In the genomic region with DNA sequence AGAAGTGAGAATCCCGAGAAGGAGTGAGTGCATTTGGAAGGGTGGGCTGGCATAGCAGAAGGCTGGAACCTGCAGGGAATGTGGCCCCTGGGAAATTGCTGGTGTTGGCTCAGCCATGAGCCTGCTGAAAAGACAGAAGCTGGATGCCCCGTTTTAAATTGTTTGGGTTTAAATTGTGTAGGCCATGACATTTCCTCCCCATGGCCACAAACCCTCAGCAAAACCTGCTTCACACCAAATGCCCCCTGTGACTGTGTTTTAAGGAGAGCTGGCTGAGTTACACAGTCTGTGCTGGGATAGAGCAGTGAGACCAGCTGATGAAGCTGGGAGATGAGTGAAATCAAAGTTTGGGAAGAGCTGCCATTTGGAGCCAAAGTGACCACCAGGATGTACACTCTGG, we compare ENCODE assay signal across 37 cellular contexts.
"Had no signal": no experiment of that assay in that cellular context is flagged by ENCODE, and none has a peak within 500 bp of the region (broad histone marks: within the 10 kb centered on the region; RNA-seq: fewer than 3 reads in every experiment).

No MANE protein-coding gene starts in this region.

- H3K36me3 Mint-ChIP-seq: activated naive CD4-positive, alpha-beta T cell treated with anti-CD3 and anti-CD28 coated beads, Interleukin-2, amount 50 U/mL, for 72 hours; activated naive CD8-positive, alpha-beta T cell treated with anti-CD3 and anti-CD28 coated beads for 36 hours; WTC11 had no signal

- H3K27me3 ChIP-seq: adrenal gland, body of pancreas, brain microvascular endothelial cell, breast epithelium had no signal

- H3K4me3 ChIP-seq: adrenal gland, body of pancreas, breast epithelium had no signal

- H3K27me3 Mint-ChIP-seq: activated CD4-positive, alpha-beta T cell treated with anti-CD3 and anti-CD28 coated beads for 36 hours; activated naive CD8-positive, alpha-beta T cell treated with anti-CD3 and anti-CD28 coated beads for 36 hours had no signal

- H3K4me1 ChIP-seq: adrenal gland, breast epithelium had no signal

- H3K4me3 Mint-ChIP-seq: activated CD4-positive, alpha-beta memory T cell treated with anti-CD3 and anti-CD28 coated beads, Interleukin-2, amount 10 ng/mL, durations not matched to agents 7 days and 5 days; activated CD4-positive, alpha-beta T cell treated with anti-CD3 and anti-CD28 coated beads for 36 hours; activated CD4-positive, alpha-beta T cell treated with anti-CD3 and anti-CD28 coated beads, Interleukin-2, amount 10 ng/mL, durations not matched to agents 7 days and 5 days; activated naive CD4-positive, alpha-beta T cell treated with anti-CD3 and anti-CD28 coated beads for 36 hours; activated naive CD8-positive, alpha-beta T cell treated with anti-CD3 and anti-CD28 coated beads for 36 hours; activated T-cell treated with anti-CD3 and anti-CD28 coated beads, Interleukin-2, amount 50 U/mL, for 4 hours; activated T-cell treated with anti-CD3 and anti-CD28 coated beads, Interleukin-2, amount 50 U/mL, for 72 hours; activated T-helper 1 cell treated with anti-CD3 and anti-CD28 coated beads, Interleukin-12 subunit alpha, Interleukin-12 subunit beta, Interleukin-2, Interleukin-4 antibody, amounts not matched to agents 30 ng/mL and 10 ng/mL and 1 ng/mL, durations not matched to agents 14 hours and 24 hours and 36 hours; activated T-helper 17 cell treated with anti-CD3 and anti-CD28 coated beads, Interleukin-2, amount 50 U/mL, for 72 hours; T-helper 1 cell treated with Interleukin-12 subunit alpha and Interleukin-12 subunit beta and Interleukin-4 antibody, amounts not matched to agents 30 μg/mL and 1 μg/mL, for 36 hours; T-helper 2 cell treated with Interferon-gamma antibody and Interleukin-4, amounts not matched to agents 5 μg/mL and 100 μg/mL, for 36 hours; WTC11 had no signal

- H3K27ac Mint-ChIP-seq: activated CD4-positive, alpha-beta memory T cell treated with anti-CD3 and anti-CD28 coated beads, Interleukin-2, amount 10 ng/mL, durations not matched to agents 7 days and 5 days; activated CD4-positive, alpha-beta T cell treated with anti-CD3 and anti-CD28 coated beads for 36 hours; activated CD4-positive, alpha-beta T cell treated with anti-CD3 and anti-CD28 coated beads, Interleukin-2, amount 10 ng/mL, durations not matched to agents 7 days and 5 days; activated naive CD4-positive, alpha-beta T cell treated with anti-CD3 and anti-CD28 coated beads for 36 hours; activated naive CD4-positive, alpha-beta T cell treated with anti-CD3 and anti-CD28 coated beads, Interleukin-2, amount 50 U/mL, for 72 hours; activated naive CD8-positive, alpha-beta T cell treated with anti-CD3 and anti-CD28 coated beads for 36 hours; activated T-cell treated with anti-CD3 and anti-CD28 coated beads, Interleukin-2, amount 50 U/mL, for 72 hours; activated T-helper 1 cell treated with anti-CD3 and anti-CD28 coated beads, Interleukin-12 subunit alpha, Interleukin-12 subunit beta, Interleukin-2, Interleukin-4 antibody, amounts not matched to agents 30 ng/mL and 10 ng/mL and 1 ng/mL, durations not matched to agents 14 hours and 24 hours and 36 hours; activated T-helper 17 cell treated with anti-CD3 and anti-CD28 coated beads, Interleukin-2, amount 50 U/mL, for 72 hours; T-helper 1 cell treated with Interleukin-12 subunit alpha and Interleukin-12 subunit beta and Interleukin-4 antibody, amounts not matched to agents 30 μg/mL and 1 μg/mL, for 36 hours; T-helper 2 cell treated with Interferon-gamma antibody and Interleukin-4, amounts not matched to agents 5 μg/mL and 100 μg/mL, for 36 hours; WTC11 had no signal

- ATAC-seq: activated CD4-positive, alpha-beta T cell treated with anti-CD3 and anti-CD28 coated beads for 36 hours; activated CD4-positive, CD25-positive, alpha-beta regulatory T cell treated with anti-CD3 and anti-CD28 coated beads, Interleukin-2, amount 50 U/mL, for 24 hours; activated naive CD4-positive, alpha-beta T cell treated with anti-CD3 and anti-CD28 coated beads, Interleukin-2, amount 50 U/mL, for 72 hours; activated T-cell treated with anti-CD3 and anti-CD28 coated beads, Interleukin-2, amount 50 U/mL, for 4 hours; activated T-cell treated with anti-CD3 and anti-CD28 coated beads, Interleukin-2, amount 50 U/mL, for 72 hours; activated T-helper 17 cell treated with anti-CD3 and anti-CD28 coated beads, Interleukin-2, amount 50 U/mL, for 72 hours; body of pancreas; WTC11 had no signal

- H3K36me3 ChIP-seq: adrenal gland, brain microvascular endothelial cell, breast epithelium, WERI-Rb-1 had no signal

- H3K4me1 Mint-ChIP-seq: activated CD4-positive, alpha-beta memory T cell treated with anti-CD3 and anti-CD28 coated beads, Interleukin-2, amount 10 ng/mL, durations not matched to agents 7 days and 5 days; activated CD4-positive, alpha-beta T cell treated with anti-CD3 and anti-CD28 coated beads for 36 hours; activated CD4-positive, alpha-beta T cell treated with anti-CD3 and anti-CD28 coated beads, Interleukin-2, amount 10 ng/mL, durations not matched to agents 7 days and 5 days; activated naive CD8-positive, alpha-beta T cell treated with anti-CD3 and anti-CD28 coated beads for 36 hours; activated T-helper 17 cell treated with anti-CD3 and anti-CD28 coated beads, Interleukin-2, amount 50 U/mL, for 72 hours had no signal

- H3K9me3 Mint-ChIP-seq: activated CD4-positive, alpha-beta memory T cell treated with anti-CD3 and anti-CD28 coated beads, Interleukin-2, amount 10 ng/mL, durations not matched to agents 7 days and 5 days; activated CD4-positive, alpha-beta T cell treated with anti-CD3 and anti-CD28 coated beads, Interleukin-2, amount 10 ng/mL, durations not matched to agents 7 days and 5 days; activated naive CD4-positive, alpha-beta T cell treated with anti-CD3 and anti-CD28 coated beads for 36 hours; activated naive CD4-positive, alpha-beta T cell treated with anti-CD3 and anti-CD28 coated beads, Interleukin-2, amount 50 U/mL, for 72 hours; activated naive CD8-positive, alpha-beta T cell treated with anti-CD3 and anti-CD28 coated beads for 36 hours; activated T-cell treated with anti-CD3 and anti-CD28 coated beads, Interleukin-2, amount 50 U/mL, for 4 hours; activated T-cell treated with anti-CD3 and anti-CD28 coated beads, Interleukin-2, amount 50 U/mL, for 72 hours; activated T-helper 1 cell treated with anti-CD3 and anti-CD28 coated beads, Interleukin-12 subunit alpha, Interleukin-12 subunit beta, Interleukin-2, Interleukin-4 antibody, amounts not matched to agents 30 ng/mL and 10 ng/mL and 1 ng/mL, durations not matched to agents 14 hours and 24 hours and 36 hours; activated T-helper 17 cell treated with anti-CD3 and anti-CD28 coated beads, Interleukin-2, amount 50 U/mL, for 72 hours; T-helper 1 cell treated with Interleukin-12 subunit alpha and Interleukin-12 subunit beta and Interleukin-4 antibody, amounts not matched to agents 30 μg/mL and 1 μg/mL, for 36 hours; T-helper 2 cell treated with Interferon-gamma antibody and Interleukin-4, amounts not matched to agents 5 μg/mL and 100 μg/mL, for 36 hours; WTC11 had no signal

- H3K9me3 ChIP-seq: adrenal gland, body of pancreas, breast epithelium had no signal

- DNase-seq: activated CD4-positive, alpha-beta memory T cell treated with anti-CD3 and anti-CD28 coated beads, Interleukin-2, amount 10 ng/mL, durations not matched to agents 7 days and 5 days; activated CD4-positive, alpha-beta T cell treated with anti-CD3 and anti-CD28 coated beads for 1 hour; activated CD4-positive, alpha-beta T cell treated with anti-CD3 and anti-CD28 coated beads for 36 hours; activated CD4-positive, alpha-beta T cell treated with anti-CD3 and anti-CD28 coated beads for 48 hours; activated CD4-positive, alpha-beta T cell treated with anti-CD3 and anti-CD28 coated beads, Interleukin-2, amount 10 ng/mL, durations not matched to agents 7 days and 5 days; activated CD4-positive, alpha-beta T cell treated with anti-CD3 and anti-CD28 coated beads, Interleukin-2, amount 50 U/mL, for 48 hours; activated CD4-positive, CD25-positive, alpha-beta regulatory T cell; activated CD8-positive, alpha-beta memory T cell treated with anti-CD3 and anti-CD28 coated beads, Interleukin-2, amount 50 U/mL, for 4 hours; activated effector memory CD4-positive, alpha-beta T cell treated with anti-CD3 and anti-CD28 coated beads, Interleukin-2, amount 50 U/mL, for 16 hours; activated gamma-delta T cell treated with Interleukin-2 at 50 U/mL for 16 hours; activated naive CD4-positive, alpha-beta T cell; activated naive CD4-positive, alpha-beta T cell treated with anti-CD3 and anti-CD28 coated beads for 36 hours; activated naive CD4-positive, alpha-beta T cell treated with anti-CD3 and anti-CD28 coated beads, Interleukin-2, amount 50 U/mL, for 16 hours; activated naive CD8-positive, alpha-beta T cell treated with anti-CD3 and anti-CD28 coated beads for 36 hours; activated T-cell treated with anti-CD3 and anti-CD28 coated beads for 4 hours; activated T-cell treated with anti-CD3 and anti-CD28 coated beads, Interleukin-2, amount 50 U/mL, for 1 hour; activated T-cell treated with anti-CD3 and anti-CD28 coated beads, Interleukin-2, amount 50 U/mL, for 4 hours; activated T-cell treated with anti-CD3 and anti-CD28 coated beads, Interleukin-2, amount 50 U/mL, for 72 hours; adrenal gland; amniotic stem cell; aorta; body of pancreas; brain microvascular endothelial cell; central memory CD4-positive, alpha-beta T cell; cerebellar nuclear complex; T-helper 1 cell; T-helper 2 cell; T-helper 9 cell; WERI-Rb-1 had no signal

- H3K27ac ChIP-seq: adrenal gland, body of pancreas, brain microvascular endothelial cell, breast epithelium, WERI-Rb-1 had no signal
